16 cellular contexts compared by ENCODE assay signal in the genomic region with DNA sequence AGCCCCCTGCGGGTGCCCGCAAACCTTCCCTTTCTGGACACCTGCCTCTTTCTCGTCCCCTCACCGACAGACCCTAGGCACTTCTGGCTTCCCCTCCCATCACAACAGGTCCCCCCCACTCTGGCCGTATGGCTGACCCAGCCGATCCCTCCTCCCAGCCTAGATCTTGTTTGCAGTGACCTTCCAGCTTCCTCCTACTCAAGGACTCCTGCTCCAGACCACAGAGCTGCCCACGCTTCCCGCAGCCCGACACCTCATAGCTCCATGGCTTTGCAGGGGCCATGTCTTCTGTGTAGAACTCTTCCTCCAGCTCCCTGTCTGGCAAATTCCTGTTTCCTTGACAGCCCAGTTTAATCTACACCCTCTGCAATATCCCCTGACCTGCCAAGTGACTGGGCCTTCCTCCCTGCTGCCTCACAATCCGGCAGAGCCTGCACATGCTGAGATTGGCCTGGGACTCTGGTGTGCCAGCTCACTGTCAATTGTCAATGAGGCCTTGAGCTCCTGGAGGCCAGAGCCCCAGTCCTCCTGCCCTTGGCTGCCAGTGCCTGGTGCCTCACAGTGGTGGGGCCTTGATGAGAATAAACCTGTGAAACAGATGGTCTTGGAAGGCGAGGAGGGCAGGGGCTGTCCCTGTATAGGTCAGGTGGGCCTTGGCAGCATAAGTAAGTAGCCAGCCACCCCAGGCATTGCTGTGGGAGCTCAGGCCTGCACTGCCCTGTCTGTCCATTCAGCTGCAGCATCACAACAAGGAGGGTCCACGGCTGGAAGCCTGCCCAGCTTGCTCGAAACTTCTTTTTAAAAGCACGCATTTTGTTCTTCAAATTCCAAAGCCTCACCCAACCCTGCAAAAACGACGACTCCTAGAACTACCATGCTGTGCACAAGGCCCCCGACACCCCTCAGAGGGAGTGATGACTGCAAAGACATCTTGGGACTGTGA. TPM values are rescaled to one million over a fixed set of nuclear protein-coding genes. Genes with fewer than 3 reads are reported as not detected.
DNase-seq lines count a peak whose midpoint lies in the region; ATAC-seq, FAIRE-seq and TF ChIP-seq lines count a peak whose summit lies in the region.
"Had no signal": no experiment of that assay in that cellular context is flagged by ENCODE, and none has a peak within 500 bp of the region (broad histone marks: within the 10 kb centered on the region; RNA-seq: fewer than 3 reads in every experiment).

No MANE protein-coding gene starts in this region.

- FAIRE-seq in pancreas (lab: Jason Lieb, UNC), result no peak

- 70 to 71% methylated on average over 17 of the region's 17 CpGs for WGBS in pancreas, 2 donors

- ATAC-seq in left cardiac atrium, result peak; percentile 15 to 36
- ATAC-seq in pancreas, result peak; percentile 56 to 80 (median 74)
- no peak for ATAC-seq in HG02759 (IDR thresholded peaks at IDR 0.05; ENCODE audit: unreplicated experiment)
- ATAC-seq in activated CD8-positive, alpha-beta memory T cell treated with anti-CD3 and anti-CD28 coated beads, Interleukin-2, amount 10 ng/mL, durations not matched to agents 7 days and 5 days, result no peak
- ATAC-seq in HG03097 (IDR thresholded peaks at IDR 0.05; ENCODE audit: low FRiP score, unreplicated experiment), result no peak
- ATAC-seq: left lung had no signal

- H3K36me3 ChIP-seq in pancreas, result no peaks in the 10 kb centered on the region
- H3K36me3 ChIP-seq: left lung, prostate gland had no signal

- no peaks in the 10 kb centered on the region for H3K9me3 Mint-ChIP-seq in activated CD8-positive, alpha-beta memory T cell treated with anti-CD3 and anti-CD28 coated beads, Interleukin-2, amount 10 ng/mL, durations not matched to agents 7 days and 5 days (ENCODE audit: low read depth)

- H3K27me3 Mint-ChIP-seq in activated CD8-positive, alpha-beta memory T cell treated with anti-CD3 and anti-CD28 coated beads, Interleukin-2, amount 10 ng/mL, durations not matched to agents 7 days and 5 days, result peaks cover 43% of the 10 kb centered on the region

- H3K4me1 Mint-ChIP-seq in activated CD8-positive, alpha-beta memory T cell treated with anti-CD3 and anti-CD28 coated beads, Interleukin-2, amount 10 ng/mL, durations not matched to agents 7 days and 5 days, result peaks cover 42% of the 10 kb centered on the region

- in situ Hi-C loops in G401 (cut with HindIII; ENCODE audit: low sequenced_read_pairs), result no loop called here

- CTCF ChIA-PET in activated CD8-positive, alpha-beta memory T cell treated with anti-CD3 and anti-CD28 coated beads, Interleukin-2, amount 10 ng/mL, durations not matched to agents 7 days and 5 days (lab: Charles Lee), result interaction anchor here (0.7 to 1.9 kb wide), 4 partner anchors 47 to 58 kb away, joined by 3 to 5 read pairs (median 4); no protein-coding TSS in a partner anchor

- DNase-seq in G401 (ENCODE audit: low spot score) (peak; percentile 78), left cardiac atrium (no peak), pancreas (peak in 3 of 6 donors; percentile 35 to 59 (median 53)), SHP77 (lab: John Stamatoyannopoulos, UW) (no peak)
- DNase-seq in activated CD8-positive, alpha-beta memory T cell treated with anti-CD3 and anti-CD28 coated beads, Interleukin-2, amount 10 ng/mL, durations not matched to agents 7 days and 5 days, result no peak
- DNase-seq: activated CD4-positive, alpha-beta T cell treated with anti-CD3 and anti-CD28 coated beads, Interleukin-2, amount 50 U/mL, for 4 hours; activated T-cell treated with anti-CD3 and anti-CD28 coated beads, Interleukin-2, amount 50 U/mL, for 48 hours; HFFc6; NCI-H226; stimulated activated naive CD4-positive, alpha-beta T cell had no signal

- H3K27ac ChIP-seq in VCaP (peak overlapping the region; percentile 32; the same call in 1 of the 2 replicates), pancreas (peak overlapping the region in 3 of 4 donors; percentile 49 to 60 (median 53))
- H3K27ac ChIP-seq: prostate gland had no signal

- no peak overlapping the region for H3K27ac Mint-ChIP-seq in activated CD8-positive, alpha-beta memory T cell treated with anti-CD3 and anti-CD28 coated beads, Interleukin-2, amount 10 ng/mL, durations not matched to agents 7 days and 5 days
- H3K27ac Mint-ChIP-seq: HFFc6 had no signal

- no peak for TF ChIP-seq CTCF in VCaP (conservative IDR thresholded peaks at IDR 0.05)
- no peak for TF ChIP-seq CTCF in pancreas (IDR thresholded peaks at IDR 0.05)

- no peaks in the 10 kb centered on the region for H3K36me3 Mint-ChIP-seq in activated CD8-positive, alpha-beta memory T cell treated with anti-CD3 and anti-CD28 coated beads, Interleukin-2, amount 10 ng/mL, durations not matched to agents 7 days and 5 days

- H3K27me3 ChIP-seq in pancreas, result no peaks in the 10 kb centered on the region
- H3K27me3 ChIP-seq: left lung had no signal

- no peaks in the 10 kb centered on the region for H3K9me3 ChIP-seq in pancreas
- H3K9me3 ChIP-seq: left lung, prostate gland had no signal

- no peak overlapping the region for H3K4me3 ChIP-seq in pancreas
- H3K4me3 ChIP-seq: left lung, prostate gland had no signal

- intact Hi-C loops in left cardiac atrium (cut with DNase I) (no loop called here), pancreas (cut with DNase I) (no loop called here)

- H3K4me3 Mint-ChIP-seq in activated CD8-positive, alpha-beta memory T cell treated with anti-CD3 and anti-CD28 coated beads, Interleukin-2, amount 10 ng/mL, durations not matched to agents 7 days and 5 days, result no peak overlapping the region
- H3K4me3 Mint-ChIP-seq: HFFc6 had no signal

- peaks cover 8 to 23% (median 17%) of the 10 kb centered on the region in 3 donors for H3K4me1 ChIP-seq in pancreas
- H3K4me1 ChIP-seq: prostate gland had no signal

RNA-seq across cellular contexts. Expression of a gene that starts 50.5 kb away (rescaled TPM):
- total RNA-seq in G401 (2014; rRNA removed; shearing (Covaris generic)), result not detected in 2 replicates
- 100 to 1,000 TPM; 107 to 128 TPM for total RNA-seq in left cardiac atrium
- 10 to 100 TPM in 5 of 6 donors, 1 to 10 TPM in 1; 9.5 to 39.6 (median 19.0) TPM for total RNA-seq in pancreas
- polyA plus RNA-seq in pancreas, result 100 to 1,000 TPM; 126 to 220 TPM
- 10 to 100 TPM; 12.9 to 38.5 TPM for total RNA-seq in activated CD8-positive, alpha-beta memory T cell treated with anti-CD3 and anti-CD28 coated beads, Interleukin-2, amount 10 ng/mL, durations not matched to agents 7 days and 5 days
- total RNA-seq: HT1080 had no signal

Comparison
In these comparisons a context has a peak if more than half of its experiments do, and no peak if none do; other contexts are left out.
1. ATAC-seq: peak in left cardiac atrium (2 of 2) and pancreas (4 of 4); none in HG02759 (single experiment), activated CD8-positive, alpha-beta memory T cell treated with anti-CD3 and anti-CD28 coated beads, Interleukin-2, amount 10 ng/mL, durations not matched to agents 7 days and 5 days (single experiment) and HG03097 (single experiment).
2. RNA of a gene that starts 50.5 kb away (total RNA-seq): 107 to 128 TPM in left cardiac atrium, 12.9 to 38.5 TPM in activated CD8-positive, alpha-beta memory T cell treated with anti-CD3 and anti-CD28 coated beads, Interleukin-2, amount 10 ng/mL, durations not matched to agents 7 days and 5 days and 9.5 to 39.6 TPM in pancreas; not detected in G401; every median in the first group is over 10 times any median in the second.